Comparison of ENCODE assay signal across 18 cellular contexts in the genomic region with DNA sequence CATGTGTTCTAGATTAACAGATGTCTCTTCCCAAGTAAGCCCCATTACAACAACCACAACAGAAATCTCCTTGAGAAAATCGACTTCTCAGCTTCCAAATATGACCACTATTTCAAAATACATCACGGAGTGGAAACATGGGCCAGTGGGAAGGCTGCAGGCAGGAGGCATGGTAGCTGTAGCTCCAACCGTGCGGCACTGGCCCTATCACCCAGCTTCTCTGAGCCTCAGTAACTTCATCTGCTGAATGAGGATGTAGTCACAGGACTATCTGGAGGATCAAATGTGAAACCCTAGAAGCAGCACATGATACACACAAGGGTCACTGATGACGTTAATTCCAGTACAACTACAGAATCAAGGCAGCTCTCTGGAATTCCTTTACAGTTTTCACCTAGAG.
DNase-seq lines count a peak whose midpoint lies in the region; ATAC-seq and TF ChIP-seq lines count a peak whose summit lies in the region.
"Had no signal": no experiment of that assay in that cellular context is flagged by ENCODE, and none has a peak within 500 bp of the region (broad histone marks: within the 10 kb centered on the region; RNA-seq: fewer than 3 reads in every experiment).

No MANE protein-coding gene starts in this region.

- TF ChIP-seq CTCF in fibroblast of villous mesenchyme (IDR thresholded peaks at IDR 0.05; ENCODE audit: insufficient read depth, low read depth, low read length) = no peak
- TF ChIP-seq CTCF in neutrophil (IDR thresholded peaks at IDR 0.05) = no peak
- no peak for TF ChIP-seq CTCF in ascending aorta (IDR thresholded peaks at IDR 0.05)

- intact Hi-C loops in ascending aorta (cut with DNase I) = no loop called here

- no peak for ATAC-seq in HG02981 (IDR thresholded peaks at IDR 0.05; ENCODE audit: unreplicated experiment)
- ATAC-seq: activated naive CD4-positive, alpha-beta T cell treated with anti-CD3 and anti-CD28 coated beads, Interleukin-2, amount 50 U/mL, for 72 hours; stimulated activated naive B cell treated with anti-CD40 and anti-IgM and Interleukin-4, amounts not matched to agents 10 μg/mL and 1 μg/mL and 100 μg/mL, for 72 hours had no signal

- H3K4me3 ChIP-seq in fibroblast of villous mesenchyme (ENCODE audit: low read depth, low read length) = no peak overlapping the region
- no peak overlapping the region for H3K4me3 ChIP-seq in neutrophil (ENCODE audit: low read depth in 1 of 2, low read length in 1 of 2)
- H3K4me3 ChIP-seq in ascending aorta = no peak overlapping the region
- H3K4me3 ChIP-seq: BLaER1 treated with 17β-estradiol and CSF1 and Interleukin-3, amounts not matched to agents 10 nM and 100 nM; MG63 had no signal

- H3K36me3 ChIP-seq in neutrophil = no peaks in the 10 kb centered on the region
- H3K36me3 ChIP-seq in ascending aorta = peaks cover 16 to 26% of the 10 kb centered on the region in 2 donors

- DNase-seq in AG20443 (ENCODE audit: low spot score) (peak; percentile 27), NCI-H460 (ENCODE audit: extremely low read depth, low read depth) (peak; percentile 60), fibroblast of villous mesenchyme (ENCODE audit: low read depth) (peak; percentile 94), ascending aorta (ENCODE audit: low spot score in 2 of 2) (no peak), GF-D8 (lab: John Stamatoyannopoulos, UW) (no peak)
- no peak for DNase-seq in activated T-cell treated with anti-CD3 and anti-CD28 coated beads, Interleukin-2, amount 50 U/mL, for 48 hours
- DNase-seq: activated CD4-positive, CD25-positive, alpha-beta regulatory T cell; DMS79 treated with DMSO at 0.1 percent for 48 hours; hippocampal formation; MG63; NCI-H2029 treated with DMSO at 0.1 percent for 48 hours; NCI-H748 treated with DMSO at 0.1 percent for 48 hours; nucleus accumbens; stimulated activated naive B cell treated with anti-CD40 and anti-IgM and Interleukin-4, amounts not matched to agents 10 μg/mL and 1 μg/mL and 100 μg/mL, for 72 hours had no signal

- H3K27me3 ChIP-seq in neutrophil (no peaks in the 10 kb centered on the region), ascending aorta (no peaks in the 10 kb centered on the region)
- H3K27me3 ChIP-seq: BLaER1 treated with 17β-estradiol and CSF1 and Interleukin-3, amounts not matched to agents 10 nM and 100 nM; MG63 had no signal

- H3K27ac ChIP-seq in neutrophil (peak overlapping the region; percentile 87), ascending aorta (no peak overlapping the region)
- H3K27ac ChIP-seq: BLaER1 treated with 17β-estradiol and CSF1 and Interleukin-3, amounts not matched to agents 10 nM and 100 nM had no signal

- no peaks in the 10 kb centered on the region for H3K9me3 ChIP-seq in neutrophil
- no peaks in the 10 kb centered on the region for H3K9me3 ChIP-seq in ascending aorta
- H3K9me3 ChIP-seq: MG63 had no signal

- H3K4me1 ChIP-seq in neutrophil (ENCODE audit: control insufficient read depth in 1 of 2, insufficient read depth in 1 of 2, low read depth in 1 of 2, low read length in 1 of 2) (peaks cover 39 to 41% of the 10 kb centered on the region in 2 experiments), ascending aorta (no peaks in the 10 kb centered on the region)

Comparison
In these comparisons a context has a peak if more than half of its experiments do, and no peak if none do; other contexts are left out.
1. DNase-seq: peak in AG20443 (single experiment), NCI-H460 (single experiment) and fibroblast of villous mesenchyme (single experiment); none in ascending aorta (0 of 2), GF-D8 (single experiment) and activated T-cell treated with anti-CD3 and anti-CD28 coated beads, Interleukin-2, amount 50 U/mL, for 48 hours (0 of 2).